ENCODE assay signal across 1 cellular context in the genomic region with DNA sequence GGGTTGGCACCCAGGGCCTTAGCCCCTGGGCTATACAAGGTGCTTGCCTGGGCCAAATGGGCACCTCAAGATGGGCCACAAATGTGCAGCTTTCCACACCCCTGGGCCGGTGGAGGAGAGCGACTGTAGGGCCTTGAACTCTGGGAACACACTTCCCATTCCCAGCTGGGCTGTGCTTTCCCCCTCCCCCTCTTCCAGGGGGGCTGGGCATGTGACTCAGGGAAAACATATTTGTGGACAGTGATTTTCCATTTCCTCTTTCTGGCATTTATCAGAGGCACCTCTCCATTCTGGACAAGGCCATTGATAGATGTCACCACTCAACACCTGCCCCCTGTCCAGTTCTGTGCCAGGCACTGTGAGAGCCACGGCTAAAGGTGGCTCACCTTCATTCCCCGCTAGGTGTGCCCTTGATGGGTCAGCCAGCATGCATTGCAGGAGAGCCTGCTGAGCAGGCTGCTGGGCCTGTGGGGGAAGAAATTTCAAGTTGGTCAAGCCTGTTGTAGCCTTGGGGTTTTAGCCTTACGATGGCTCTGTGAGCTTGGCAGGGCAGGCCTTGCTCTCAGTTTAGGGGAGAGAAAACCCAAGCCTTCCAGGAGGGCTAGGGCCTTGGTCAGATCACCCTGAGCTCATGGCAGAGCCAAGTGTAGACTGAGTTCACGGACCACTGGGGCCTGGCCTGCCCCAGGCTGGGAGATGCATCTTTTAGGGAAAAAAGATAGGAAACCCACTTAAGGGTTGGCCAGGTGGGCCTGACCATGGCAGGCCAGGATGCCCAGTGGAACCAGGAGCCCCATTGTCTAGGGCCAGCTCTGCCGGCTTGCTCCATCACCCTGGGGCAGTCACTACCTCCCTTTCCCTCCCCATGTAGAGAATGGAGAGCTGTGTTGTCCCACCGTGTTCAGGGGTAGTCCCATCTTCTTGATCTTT.
TF ChIP-seq lines count a peak whose summit lies in the region.

No MANE protein-coding gene starts in this region.

TF ChIP-seq in HepG2, 621 proteins besides CTCF, POLR2A, EP300 and RAD21 (continued from another document and continues in another):
- TF ChIP-seq, protein P1, sequence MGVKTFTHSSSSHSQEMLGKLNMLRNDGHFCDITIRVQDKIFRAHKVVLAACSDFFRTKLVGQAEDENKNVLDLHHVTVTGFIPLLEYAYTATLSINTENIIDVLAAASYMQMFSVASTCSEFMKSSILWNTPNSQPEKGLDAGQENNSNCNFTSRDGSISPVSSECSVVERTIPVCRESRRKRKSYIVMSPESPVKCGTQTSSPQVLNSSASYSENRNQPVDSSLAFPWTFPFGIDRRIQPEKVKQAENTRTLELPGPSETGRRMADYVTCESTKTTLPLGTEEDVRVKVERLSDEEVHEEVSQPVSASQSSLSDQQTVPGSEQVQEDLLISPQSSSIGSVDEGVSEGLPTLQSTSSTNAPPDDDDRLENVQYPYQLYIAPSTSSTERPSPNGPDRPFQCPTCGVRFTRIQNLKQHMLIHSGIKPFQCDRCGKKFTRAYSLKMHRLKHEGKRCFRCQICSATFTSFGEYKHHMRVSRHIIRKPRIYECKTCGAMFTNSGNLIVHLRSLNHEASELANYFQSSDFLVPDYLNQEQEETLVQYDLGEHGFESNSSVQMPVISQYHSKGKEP (CRISPR knock-in tag; IDR thresholded peaks at IDR 0.05) = no peak
- TF ChIP-seq GABPB1 (CRISPR knock-in tag; IDR thresholded peaks at IDR 0.05) (peak; percentile 22; the same call in 1 of the 2 replicates), ZNF670 (CRISPR knock-in tag; IDR thresholded peaks at IDR 0.05; ENCODE audit: borderline replicate concordance) (no peak), ZNF350 (CRISPR knock-in tag; IDR thresholded peaks at IDR 0.05; ENCODE audit: borderline replicate concordance, low read depth) (peak; percentile 76; the same call in 1 of the 2 replicates), FOXM1 (CRISPR knock-in tag; IDR thresholded peaks at IDR 0.05) (no peak), ZNF232 (CRISPR knock-in tag; IDR thresholded peaks at IDR 0.05; ENCODE audit: borderline replicate concordance) (no peak), KAT7 (CRISPR knock-in tag; IDR thresholded peaks at IDR 0.05; ENCODE audit: borderline replicate concordance) (no peak), ZNF451 (CRISPR knock-in tag; IDR thresholded peaks at IDR 0.05) (no peak; the same call in 1 of the 2 replicates), RARA (CRISPR knock-in tag; IDR thresholded peaks at IDR 0.05) (peak; percentile 95), ZMAT3 (CRISPR knock-in tag; conservative IDR thresholded peaks at IDR 0.05) (no peak), RBFOX2 (IDR thresholded peaks at IDR 0.05; ENCODE audit: low read depth, low read length) (no peak), U2AF2 (IDR thresholded peaks at IDR 0.05; ENCODE audit: low read depth, low read length) (no peak), ZNF775 (CRISPR knock-in tag; IDR thresholded peaks at IDR 0.05; ENCODE audit: borderline replicate concordance) (no peak), ZNF614 (CRISPR knock-in tag; IDR thresholded peaks at IDR 0.05; ENCODE audit: borderline replicate concordance) (peak; percentile 58), PHF5A (CRISPR knock-in tag; IDR thresholded peaks at IDR 0.05; ENCODE audit: low read depth, unreplicated experiment) (peak; percentile 88), ZNF337 (CRISPR knock-in tag; IDR thresholded peaks at IDR 0.05; ENCODE audit: borderline replicate concordance, low read depth) (no peak), ZNF225 (CRISPR knock-in tag; IDR thresholded peaks at IDR 0.05) (0 out of 2 replicates have a peak, but pooled peaks have one; percentile 42), PITX1 (CRISPR knock-in tag; IDR thresholded peaks at IDR 0.05) (peak; percentile 41; the same call in 1 of the 2 replicates), SAFB2 (CRISPR knock-in tag; IDR thresholded peaks at IDR 0.05; ENCODE audit: borderline replicate concordance, low read depth) (no peak), AKAP8 (CRISPR knock-in tag; IDR thresholded peaks at IDR 0.05) (no peak), SOX13 (IDR thresholded peaks at IDR 0.05) (no peak), SOX13 (CRISPR knock-in tag; conservative IDR thresholded peaks at IDR 0.05 in 1 of 2, IDR thresholded peaks at IDR 0.05 in 1 of 2) (peak in 1 of 2 experiments; percentile 84; a peak in 1 of 4 replicates), HOXA7 (CRISPR knock-in tag; IDR thresholded peaks at IDR 0.05) (no peak), MAZ (IDR thresholded peaks at IDR 0.05; ENCODE audit: borderline replicate concordance, low read depth, low read length) (peak; percentile 40), MAZ (CRISPR knock-in tag; IDR thresholded peaks at IDR 0.05; ENCODE audit: low read depth) (peak; percentile 59; the same call in 1 of the 2 replicates), GATAD1 (CRISPR knock-in tag; IDR thresholded peaks at IDR 0.05) (peak; percentile 61), ZNF17 (CRISPR knock-in tag; IDR thresholded peaks at IDR 0.05) (no peak), ZNF546 (CRISPR knock-in tag; conservative IDR thresholded peaks at IDR 0.05) (no peak), ZSCAN30 (CRISPR knock-in tag; IDR thresholded peaks at IDR 0.05) (no peak), BCL6 (CRISPR knock-in tag; IDR thresholded peaks at IDR 0.05) (peak; percentile 64), SP5 (CRISPR knock-in tag; IDR thresholded peaks at IDR 0.05; ENCODE audit: borderline replicate concordance, low read depth) (peak; percentile 74), LBX2 (CRISPR knock-in tag; IDR thresholded peaks at IDR 0.05; ENCODE audit: borderline replicate concordance) (no peak), FIP1L1 (IDR thresholded peaks at IDR 0.05; ENCODE audit: borderline replicate concordance, insufficient read depth, low read depth, low read length) (no peak), ZNF292 (CRISPR knock-in tag; IDR thresholded peaks at IDR 0.05; ENCODE audit: borderline replicate concordance, low read depth) (no peak), HOXD1 (CRISPR knock-in tag; IDR thresholded peaks at IDR 0.05) (0 out of 2 replicates have a peak, but pooled peaks have one; percentile 22), U2AF1 (optimal IDR thresholded peaks at IDR 0.05; ENCODE audit: low read depth, low read length) (no peak)
- TF ChIP-seq, protein P2, sequence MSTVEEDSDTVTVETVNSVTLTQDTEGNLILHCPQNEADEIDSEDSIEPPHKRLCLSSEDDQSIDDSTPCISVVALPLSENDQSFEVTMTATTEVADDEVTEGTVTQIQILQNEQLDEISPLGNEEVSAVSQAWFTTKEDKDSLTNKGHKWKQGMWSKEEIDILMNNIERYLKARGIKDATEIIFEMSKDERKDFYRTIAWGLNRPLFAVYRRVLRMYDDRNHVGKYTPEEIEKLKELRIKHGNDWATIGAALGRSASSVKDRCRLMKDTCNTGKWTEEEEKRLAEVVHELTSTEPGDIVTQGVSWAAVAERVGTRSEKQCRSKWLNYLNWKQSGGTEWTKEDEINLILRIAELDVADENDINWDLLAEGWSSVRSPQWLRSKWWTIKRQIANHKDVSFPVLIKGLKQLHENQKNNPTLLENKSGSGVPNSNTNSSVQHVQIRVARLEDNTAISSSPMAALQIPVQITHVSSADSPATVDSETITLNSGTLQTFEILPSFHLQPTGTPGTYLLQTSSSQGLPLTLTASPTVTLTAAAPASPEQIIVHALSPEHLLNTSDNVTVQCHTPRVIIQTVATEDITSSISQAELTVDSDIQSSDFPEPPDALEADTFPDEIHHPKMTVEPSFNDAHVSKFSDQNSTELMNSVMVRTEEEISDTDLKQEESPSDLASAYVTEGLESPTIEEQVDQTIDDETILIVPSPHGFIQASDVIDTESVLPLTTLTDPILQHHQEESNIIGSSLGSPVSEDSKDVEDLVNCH (CRISPR knock-in tag; IDR thresholded peaks at IDR 0.05) = no peak
- TF ChIP-seq, protein P3, sequence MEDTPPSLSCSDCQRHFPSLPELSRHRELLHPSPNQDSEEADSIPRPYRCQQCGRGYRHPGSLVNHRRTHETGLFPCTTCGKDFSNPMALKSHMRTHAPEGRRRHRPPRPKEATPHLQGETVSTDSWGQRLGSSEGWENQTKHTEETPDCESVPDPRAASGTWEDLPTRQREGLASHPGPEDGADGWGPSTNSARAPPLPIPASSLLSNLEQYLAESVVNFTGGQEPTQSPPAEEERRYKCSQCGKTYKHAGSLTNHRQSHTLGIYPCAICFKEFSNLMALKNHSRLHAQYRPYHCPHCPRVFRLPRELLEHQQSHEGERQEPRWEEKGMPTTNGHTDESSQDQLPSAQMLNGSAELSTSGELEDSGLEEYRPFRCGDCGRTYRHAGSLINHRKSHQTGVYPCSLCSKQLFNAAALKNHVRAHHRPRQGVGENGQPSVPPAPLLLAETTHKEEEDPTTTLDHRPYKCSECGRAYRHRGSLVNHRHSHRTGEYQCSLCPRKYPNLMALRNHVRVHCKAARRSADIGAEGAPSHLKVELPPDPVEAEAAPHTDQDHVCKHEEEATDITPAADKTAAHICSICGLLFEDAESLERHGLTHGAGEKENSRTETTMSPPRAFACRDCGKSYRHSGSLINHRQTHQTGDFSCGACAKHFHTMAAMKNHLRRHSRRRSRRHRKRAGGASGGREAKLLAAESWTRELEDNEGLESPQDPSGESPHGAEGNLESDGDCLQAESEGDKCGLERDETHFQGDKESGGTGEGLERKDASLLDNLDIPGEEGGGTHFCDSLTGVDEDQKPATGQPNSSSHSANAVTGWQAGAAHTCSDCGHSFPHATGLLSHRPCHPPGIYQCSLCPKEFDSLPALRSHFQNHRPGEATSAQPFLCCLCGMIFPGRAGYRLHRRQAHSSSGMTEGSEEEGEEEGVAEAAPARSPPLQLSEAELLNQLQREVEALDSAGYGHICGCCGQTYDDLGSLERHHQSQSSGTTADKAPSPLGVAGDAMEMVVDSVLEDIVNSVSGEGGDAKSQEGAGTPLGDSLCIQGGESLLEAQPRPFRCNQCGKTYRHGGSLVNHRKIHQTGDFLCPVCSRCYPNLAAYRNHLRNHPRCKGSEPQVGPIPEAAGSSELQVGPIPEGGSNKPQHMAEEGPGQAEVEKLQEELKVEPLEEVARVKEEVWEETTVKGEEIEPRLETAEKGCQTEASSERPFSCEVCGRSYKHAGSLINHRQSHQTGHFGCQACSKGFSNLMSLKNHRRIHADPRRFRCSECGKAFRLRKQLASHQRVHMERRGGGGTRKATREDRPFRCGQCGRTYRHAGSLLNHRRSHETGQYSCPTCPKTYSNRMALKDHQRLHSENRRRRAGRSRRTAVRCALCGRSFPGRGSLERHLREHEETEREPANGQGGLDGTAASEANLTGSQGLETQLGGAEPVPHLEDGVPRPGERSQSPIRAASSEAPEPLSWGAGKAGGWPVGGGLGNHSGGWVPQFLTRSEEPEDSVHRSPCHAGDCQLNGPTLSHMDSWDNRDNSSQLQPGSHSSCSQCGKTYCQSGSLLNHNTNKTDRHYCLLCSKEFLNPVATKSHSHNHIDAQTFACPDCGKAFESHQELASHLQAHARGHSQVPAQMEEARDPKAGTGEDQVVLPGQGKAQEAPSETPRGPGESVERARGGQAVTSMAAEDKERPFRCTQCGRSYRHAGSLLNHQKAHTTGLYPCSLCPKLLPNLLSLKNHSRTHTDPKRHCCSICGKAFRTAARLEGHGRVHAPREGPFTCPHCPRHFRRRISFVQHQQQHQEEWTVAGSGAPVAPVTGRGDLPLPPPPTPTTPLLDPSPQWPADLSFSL (CRISPR knock-in tag; IDR thresholded peaks at IDR 0.05) = no peak
- TF ChIP-seq, protein P4, sequence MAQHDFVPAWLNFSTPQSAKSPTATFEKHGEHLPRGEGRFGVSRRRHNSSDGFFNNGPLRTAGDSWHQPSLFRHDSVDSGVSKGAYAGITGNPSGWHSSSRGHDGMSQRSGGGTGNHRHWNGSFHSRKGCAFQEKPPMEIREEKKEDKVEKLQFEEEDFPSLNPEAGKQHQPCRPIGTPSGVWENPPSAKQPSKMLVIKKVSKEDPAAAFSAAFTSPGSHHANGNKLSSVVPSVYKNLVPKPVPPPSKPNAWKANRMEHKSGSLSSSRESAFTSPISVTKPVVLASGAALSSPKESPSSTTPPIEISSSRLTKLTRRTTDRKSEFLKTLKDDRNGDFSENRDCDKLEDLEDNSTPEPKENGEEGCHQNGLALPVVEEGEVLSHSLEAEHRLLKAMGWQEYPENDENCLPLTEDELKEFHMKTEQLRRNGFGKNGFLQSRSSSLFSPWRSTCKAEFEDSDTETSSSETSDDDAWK (CRISPR knock-in tag; IDR thresholded peaks at IDR 0.05) = no peak
- TF ChIP-seq, protein P5, sequence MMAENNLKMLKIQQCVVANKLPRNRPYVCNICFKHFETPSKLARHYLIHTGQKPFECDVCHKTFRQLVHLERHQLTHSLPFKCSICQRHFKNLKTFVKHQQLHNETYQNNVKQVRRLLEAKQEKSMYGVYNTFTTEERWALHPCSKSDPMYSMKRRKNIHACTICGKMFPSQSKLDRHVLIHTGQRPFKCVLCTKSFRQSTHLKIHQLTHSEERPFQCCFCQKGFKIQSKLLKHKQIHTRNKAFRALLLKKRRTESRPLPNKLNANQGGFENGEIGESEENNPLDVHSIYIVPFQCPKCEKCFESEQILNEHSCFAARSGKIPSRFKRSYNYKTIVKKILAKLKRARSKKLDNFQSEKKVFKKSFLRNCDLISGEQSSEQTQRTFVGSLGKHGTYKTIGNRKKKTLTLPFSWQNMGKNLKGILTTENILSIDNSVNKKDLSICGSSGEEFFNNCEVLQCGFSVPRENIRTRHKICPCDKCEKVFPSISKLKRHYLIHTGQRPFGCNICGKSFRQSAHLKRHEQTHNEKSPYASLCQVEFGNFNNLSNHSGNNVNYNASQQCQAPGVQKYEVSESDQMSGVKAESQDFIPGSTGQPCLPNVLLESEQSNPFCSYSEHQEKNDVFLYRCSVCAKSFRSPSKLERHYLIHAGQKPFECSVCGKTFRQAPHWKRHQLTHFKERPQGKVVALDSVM (CRISPR knock-in tag; IDR thresholded peaks at IDR 0.05) = no peak
- TF ChIP-seq, protein P6, sequence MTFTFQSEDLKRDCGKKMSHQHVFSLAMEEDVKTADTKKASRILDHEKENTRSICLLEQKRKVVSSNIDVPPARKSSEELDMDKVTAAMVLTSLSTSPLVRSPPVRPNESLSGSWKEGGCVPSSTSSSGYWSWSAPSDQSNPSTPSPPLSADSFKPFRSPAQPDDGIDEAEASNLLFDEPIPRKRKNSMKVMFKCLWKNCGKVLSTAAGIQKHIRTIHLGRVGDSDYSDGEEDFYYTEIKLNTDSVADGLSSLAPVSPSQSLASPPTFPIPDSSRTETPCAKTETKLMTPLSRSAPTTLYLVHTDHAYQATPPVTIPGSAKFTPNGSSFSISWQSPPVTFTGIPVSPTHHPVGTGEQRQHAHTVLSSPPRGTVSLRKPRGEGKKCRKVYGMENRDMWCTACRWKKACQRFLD (CRISPR knock-in tag; IDR thresholded peaks at IDR 0.05; ENCODE audit: borderline replicate concordance) = no peak
- TF ChIP-seq, protein P7, sequence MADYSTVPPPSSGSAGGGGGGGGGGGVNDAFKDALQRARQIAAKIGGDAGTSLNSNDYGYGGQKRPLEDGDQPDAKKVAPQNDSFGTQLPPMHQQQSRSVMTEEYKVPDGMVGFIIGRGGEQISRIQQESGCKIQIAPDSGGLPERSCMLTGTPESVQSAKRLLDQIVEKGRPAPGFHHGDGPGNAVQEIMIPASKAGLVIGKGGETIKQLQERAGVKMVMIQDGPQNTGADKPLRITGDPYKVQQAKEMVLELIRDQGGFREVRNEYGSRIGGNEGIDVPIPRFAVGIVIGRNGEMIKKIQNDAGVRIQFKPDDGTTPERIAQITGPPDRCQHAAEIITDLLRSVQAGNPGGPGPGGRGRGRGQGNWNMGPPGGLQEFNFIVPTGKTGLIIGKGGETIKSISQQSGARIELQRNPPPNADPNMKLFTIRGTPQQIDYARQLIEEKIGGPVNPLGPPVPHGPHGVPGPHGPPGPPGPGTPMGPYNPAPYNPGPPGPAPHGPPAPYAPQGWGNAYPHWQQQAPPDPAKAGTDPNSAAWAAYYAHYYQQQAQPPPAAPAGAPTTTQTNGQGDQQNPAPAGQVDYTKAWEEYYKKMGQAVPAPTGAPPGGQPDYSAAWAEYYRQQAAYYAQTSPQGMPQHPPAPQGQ (CRISPR knock-in tag; IDR thresholded peaks at IDR 0.05; ENCODE audit: borderline replicate concordance) = no peak
